21 cellular contexts compared by ENCODE assay signal in genomic region chr14:22526210-22526609, GRCh38.
DNase-seq lines count a peak whose midpoint lies in the region; ATAC-seq and TF ChIP-seq lines count a peak whose summit lies in the region.
"Had no signal": no experiment of that assay in that cellular context is flagged by ENCODE, and none has a peak within 500 bp of the region (broad histone marks: within the 10 kb centered on the region; RNA-seq: fewer than 3 reads in every experiment).

No MANE protein-coding gene starts in this region.

- peak overlapping the region; percentile 97 for H3K27ac Mint-ChIP-seq in activated CD4-positive, alpha-beta T cell treated with anti-CD3 and anti-CD28 coated beads for 36 hours
- H3K27ac Mint-ChIP-seq in CD8-positive, alpha-beta memory T cell: peak overlapping the region; percentile 92 to 98 (median 94)
- peak overlapping the region; percentile 95 for H3K27ac Mint-ChIP-seq in activated T-helper 1 cell treated with anti-CD3 and anti-CD28 coated beads, Interleukin-12 subunit alpha, Interleukin-12 subunit beta, Interleukin-2, Interleukin-4 antibody, amounts not matched to agents 30 ng/mL and 10 ng/mL and 1 ng/mL, durations not matched to agents 14 hours and 24 hours and 36 hours
- peak overlapping the region; percentile 93 to 99 (median 96) for H3K27ac Mint-ChIP-seq in naive thymus-derived CD8-positive, alpha-beta T cell
- H3K27ac Mint-ChIP-seq in nephron progenitor cell: no peak overlapping the region
- H3K27ac Mint-ChIP-seq: WTC11 had no signal

- peaks cover 87% of the 10 kb centered on the region for H3K4me1 Mint-ChIP-seq in activated CD4-positive, alpha-beta T cell treated with anti-CD3 and anti-CD28 coated beads for 36 hours
- peaks cover 89 to 98% (median 97%) of the 10 kb centered on the region in 3 donors for H3K4me1 Mint-ChIP-seq in CD8-positive, alpha-beta memory T cell
- H3K4me1 Mint-ChIP-seq in activated T-helper 1 cell treated with anti-CD3 and anti-CD28 coated beads, Interleukin-12 subunit alpha, Interleukin-12 subunit beta, Interleukin-2, Interleukin-4 antibody, amounts not matched to agents 30 ng/mL and 10 ng/mL and 1 ng/mL, durations not matched to agents 14 hours and 24 hours and 36 hours (ENCODE audit: low read depth): peaks cover 95% of the 10 kb centered on the region
- H3K4me1 Mint-ChIP-seq in naive thymus-derived CD8-positive, alpha-beta T cell: peaks cover 45 to 95% (median 88%) of the 10 kb centered on the region in 4 donors
- H3K4me1 Mint-ChIP-seq in nephron progenitor cell: peaks cover 20% of the 10 kb centered on the region
- H3K4me1 Mint-ChIP-seq: WTC11 had no signal

- TF ChIP-seq CTCF in nephron progenitor cell (IDR thresholded peaks at IDR 0.05): no peak

- H3F3A ChIP-seq in GM23248 (ENCODE audit: insufficient read depth): 0 out of 2 replicates have a peak, but pooled peaks cover 4% of the 10 kb centered on the region

- WGBS in GM23248 (ENCODE audit: low coverage in 1 of 2, low lambda C conversion rate in 2 of 2, missing lambda C conversion rate in 2 of 2), 2 experiments: 66 to 75% methylated on average over 4 of the region's 4 CpGs

- no peak overlapping the region for H3K9ac ChIP-seq in GM23248

- H3K4me3 ChIP-seq in CD8-positive, alpha-beta memory T cell (ENCODE audit: low read length): peak overlapping the region; percentile 69
- H3K4me3 ChIP-seq in GM23248: no peak overlapping the region
- H3K4me3 ChIP-seq: lung, sigmoid colon, uterus had no signal

- peak; percentile 34 for ATAC-seq in activated CD4-positive, alpha-beta T cell treated with anti-CD3 and anti-CD28 coated beads for 36 hours
- no peak for ATAC-seq in naive thymus-derived CD8-positive, alpha-beta T cell
- ATAC-seq in GM19395 (IDR thresholded peaks at IDR 0.05; ENCODE audit: unreplicated experiment): no peak
- ATAC-seq: foreskin keratinocyte, HCT116, WTC11 had no signal

- H3K79me2 ChIP-seq in GM23248 (ENCODE audit: insufficient read depth): no peaks in the 10 kb centered on the region

- no peaks in the 10 kb centered on the region for H3K9me3 ChIP-seq in CD8-positive, alpha-beta memory T cell (ENCODE audit: low read length)
- H3K9me3 ChIP-seq in GM23248 (ENCODE audit: low read depth): no peaks in the 10 kb centered on the region
- H3K9me3 ChIP-seq: sigmoid colon, uterus had no signal

- peaks cover 35% of the 10 kb centered on the region for H3K36me3 ChIP-seq in CD8-positive, alpha-beta memory T cell (ENCODE audit: insufficient read depth, low read length)
- H3K36me3 ChIP-seq in GM23248 (ENCODE audit: low read depth): no peaks in the 10 kb centered on the region
- H3K36me3 ChIP-seq: sigmoid colon, uterus had no signal

- H2AFZ ChIP-seq in GM23248: no peak overlapping the region

- POLR2A ChIA-PET in activated CD4-positive, alpha-beta T cell treated with anti-CD3 and anti-CD28 coated beads for 36 hours (lab: Charles Lee): interaction anchor here (0.6 to 1.7 kb wide), 3 partner anchors 13 to 30 kb away, joined by 3 to 7 read pairs (median 4); no protein-coding TSS in a partner anchor
- POLR2A ChIA-PET in CD8-positive, alpha-beta memory T cell (lab: Charles Lee): interaction anchor here (1.0 to 12.3 kb wide), 7 partner anchors 7 to 35 kb away, joined by 3 to 258 read pairs (median 6); no protein-coding TSS in a partner anchor
- POLR2A ChIA-PET in naive thymus-derived CD8-positive, alpha-beta T cell (lab: Charles Lee): interaction anchor here (0.9 to 20.6 kb wide), 6 partner anchors 8 to 661 kb away, joined by 4 to 879 read pairs (median 94); no protein-coding TSS in a partner anchor

- no peaks in the 10 kb centered on the region for H3K27me3 ChIP-seq in CD8-positive, alpha-beta memory T cell (ENCODE audit: insufficient read depth, low read length, poor library complexity, severe bottlenecking)
- no peaks in the 10 kb centered on the region for H3K27me3 ChIP-seq in GM23248 (replicated peaks; ENCODE audit: insufficient read depth)
- H3K27me3 ChIP-seq: foreskin keratinocyte, sigmoid colon, uterus had no signal

- CTCF ChIA-PET in activated CD4-positive, alpha-beta T cell treated with anti-CD3 and anti-CD28 coated beads for 36 hours (lab: Charles Lee): interaction anchor here (0.6 to 4.4 kb wide), 9 partner anchors 9 to 44 kb away, joined by 3 to 17 read pairs (median 5); no protein-coding TSS in a partner anchor
- CTCF ChIA-PET in CD8-positive, alpha-beta memory T cell (lab: Charles Lee): interaction anchor here (1.1 to 9.0 kb wide), 4 partner anchors 14 to 39 kb away, joined by 3 to 69 read pairs (median 61); no protein-coding TSS in a partner anchor

- peaks cover 95% of the 10 kb centered on the region for H3K36me3 Mint-ChIP-seq in activated CD4-positive, alpha-beta T cell treated with anti-CD3 and anti-CD28 coated beads for 36 hours (ENCODE audit: low read depth)
- H3K36me3 Mint-ChIP-seq in CD8-positive, alpha-beta memory T cell: peaks cover 55 to 94% (median 60%) of the 10 kb centered on the region in 3 donors
- H3K36me3 Mint-ChIP-seq in activated T-helper 1 cell treated with anti-CD3 and anti-CD28 coated beads, Interleukin-12 subunit alpha, Interleukin-12 subunit beta, Interleukin-2, Interleukin-4 antibody, amounts not matched to agents 30 ng/mL and 10 ng/mL and 1 ng/mL, durations not matched to agents 14 hours and 24 hours and 36 hours (ENCODE audit: low read depth): peaks cover 86% of the 10 kb centered on the region
- H3K36me3 Mint-ChIP-seq in naive thymus-derived CD8-positive, alpha-beta T cell: peaks cover 36 to 94% (median 62%) of the 10 kb centered on the region in 3 donors
- H3K36me3 Mint-ChIP-seq in nephron progenitor cell (ENCODE audit: low read depth): no peaks in the 10 kb centered on the region
- H3K36me3 Mint-ChIP-seq: WTC11 had no signal

- no peaks in the 10 kb centered on the region for H4K20me1 ChIP-seq in GM23248 (ENCODE audit: insufficient read depth)

- H3K9me2 ChIP-seq in GM23248 (ENCODE audit: insufficient read depth): no peaks in the 10 kb centered on the region

- H3K4me3 Mint-ChIP-seq in activated CD4-positive, alpha-beta T cell treated with anti-CD3 and anti-CD28 coated beads for 36 hours: peak overlapping the region; percentile 84
- peak overlapping the region; percentile 88 to 95 (median 90) for H3K4me3 Mint-ChIP-seq in CD8-positive, alpha-beta memory T cell
- peak overlapping the region; percentile 84 for H3K4me3 Mint-ChIP-seq in activated T-helper 1 cell treated with anti-CD3 and anti-CD28 coated beads, Interleukin-12 subunit alpha, Interleukin-12 subunit beta, Interleukin-2, Interleukin-4 antibody, amounts not matched to agents 30 ng/mL and 10 ng/mL and 1 ng/mL, durations not matched to agents 14 hours and 24 hours and 36 hours
- peak overlapping the region; percentile 80 to 93 (median 90) for H3K4me3 Mint-ChIP-seq in naive thymus-derived CD8-positive, alpha-beta T cell
- no peak overlapping the region for H3K4me3 Mint-ChIP-seq in nephron progenitor cell
- H3K4me3 Mint-ChIP-seq: WTC11 had no signal

- no peak overlapping the region for H3K4me2 ChIP-seq in GM23248 (ENCODE audit: unreplicated experiment)

- no peaks in the 10 kb centered on the region for H3K9me3 Mint-ChIP-seq in activated CD4-positive, alpha-beta T cell treated with anti-CD3 and anti-CD28 coated beads for 36 hours (ENCODE audit: low read depth)
- no peaks in the 10 kb centered on the region for H3K9me3 Mint-ChIP-seq in CD8-positive, alpha-beta memory T cell
- no peaks in the 10 kb centered on the region for H3K9me3 Mint-ChIP-seq in activated T-helper 1 cell treated with anti-CD3 and anti-CD28 coated beads, Interleukin-12 subunit alpha, Interleukin-12 subunit beta, Interleukin-2, Interleukin-4 antibody, amounts not matched to agents 30 ng/mL and 10 ng/mL and 1 ng/mL, durations not matched to agents 14 hours and 24 hours and 36 hours
- no peaks in the 10 kb centered on the region for H3K9me3 Mint-ChIP-seq in naive thymus-derived CD8-positive, alpha-beta T cell
- H3K9me3 Mint-ChIP-seq in nephron progenitor cell: no peaks in the 10 kb centered on the region
- H3K9me3 Mint-ChIP-seq: WTC11 had no signal

- peaks cover 93% of the 10 kb centered on the region for H3K4me1 ChIP-seq in CD8-positive, alpha-beta memory T cell (ENCODE audit: insufficient read depth, low read length)
- peaks cover 16% of the 10 kb centered on the region for H3K4me1 ChIP-seq in GM23248 (ENCODE audit: insufficient read depth)

- H3K27me3 Mint-ChIP-seq in activated CD4-positive, alpha-beta T cell treated with anti-CD3 and anti-CD28 coated beads for 36 hours: no peaks in the 10 kb centered on the region
- no peaks in the 10 kb centered on the region for H3K27me3 Mint-ChIP-seq in CD8-positive, alpha-beta memory T cell
- H3K27me3 Mint-ChIP-seq in activated T-helper 1 cell treated with anti-CD3 and anti-CD28 coated beads, Interleukin-12 subunit alpha, Interleukin-12 subunit beta, Interleukin-2, Interleukin-4 antibody, amounts not matched to agents 30 ng/mL and 10 ng/mL and 1 ng/mL, durations not matched to agents 14 hours and 24 hours and 36 hours (ENCODE audit: insufficient read depth): no peaks in the 10 kb centered on the region
- no peaks in the 10 kb centered on the region for H3K27me3 Mint-ChIP-seq in naive thymus-derived CD8-positive, alpha-beta T cell
- peaks cover 3% of the 10 kb centered on the region for H3K27me3 Mint-ChIP-seq in nephron progenitor cell (ENCODE audit: low read depth, poor library complexity)

- intact Hi-C loops in activated CD4-positive, alpha-beta T cell treated with anti-CD3 and anti-CD28 coated beads for 36 hours (cut with DNase I, micrococcal nuclease): loop anchor here in 1 of 2 experiments (10.0 kb wide), 3 partner anchors 401 to 1261 kb away; partner anchors contain the start of gene HNRNPC
- intact Hi-C loops in activated T-helper 1 cell treated with anti-CD3 and anti-CD28 coated beads, Interleukin-12 subunit alpha, Interleukin-12 subunit beta, Interleukin-2, Interleukin-4 antibody, amounts not matched to agents 30 ng/mL and 10 ng/mL and 1 ng/mL, durations not matched to agents 14 hours and 24 hours and 36 hours (cut with micrococcal nuclease): loop anchor here (1.0 to 10.0 kb wide), 3 partner anchors 9 to 1039 kb away; partner anchors contain the start of gene AP1G2

- in situ Hi-C loops in GM23248 (cut with MboI): no loop called here

- peak overlapping the region; percentile 33 for H3K27ac ChIP-seq in CD8-positive, alpha-beta memory T cell (ENCODE audit: low read depth, low read length)
- no peak overlapping the region for H3K27ac ChIP-seq in GM23248
- H3K27ac ChIP-seq: foreskin keratinocyte, sigmoid colon had no signal

- peak; percentile 32 for DNase-seq in activated CD4-positive, alpha-beta T cell treated with anti-CD3 and anti-CD28 coated beads for 36 hours
- no peak for DNase-seq in activated CD4-positive, alpha-beta T cell treated with anti-CD3 and anti-CD28 coated beads, Interleukin-2, amount 50 U/mL, for 48 hours
- no peak for DNase-seq in CD8-positive, alpha-beta memory T cell
- no peak for DNase-seq in activated T-helper 1 cell treated with anti-CD3 and anti-CD28 coated beads, Interleukin-12 subunit alpha, Interleukin-12 subunit beta, Interleukin-2, Interleukin-4 antibody, amounts not matched to agents 30 ng/mL and 10 ng/mL and 1 ng/mL, durations not matched to agents 14 hours and 24 hours and 36 hours (ENCODE audit: low spot score)
- DNase-seq in naive thymus-derived CD8-positive, alpha-beta T cell: no peak
- DNase-seq in GM23248: no peak
- no peak for DNase-seq in nephron progenitor cell
- DNase-seq: amniotic stem cell; C1 segment of cervical spinal cord; foreskin keratinocyte; hypothalamus; NCI-H1436 treated with DMSO at 0.1 percent for 48 hours; NCI-H69; SHP77; sigmoid colon; stimulated activated CD4-positive, alpha-beta T cell treated with anti-CD3 and anti-CD28 coated beads, Interleukin-1b, Interleukin-23, amount 100 ng/mL, for 48 hours; uterus had no signal
